Comparison of ENCODE assay signal across 24 cellular contexts in genomic region chr12:124718458-124718857, GRCh38.
"Had no signal": no experiment of that assay in that cellular context is flagged by ENCODE, and none has a peak within 500 bp of the region (broad histone marks: within the 10 kb centered on the region; RNA-seq: fewer than 3 reads in every experiment).

No MANE protein-coding gene starts in this region.

- H3K4me3 Mint-ChIP-seq: mesothelial cell of epicardium; naive B cell; natural killer cell; nephron progenitor cell; stimulated activated effector memory CD8-positive, alpha-beta T cell treated with anti-CD3 and anti-CD28 coated beads, Interleukin-12 subunit alpha, Interleukin-12 subunit beta, amount 100 ng/mL, for 72 hours; stimulated activated naive CD8-positive, alpha-beta T cell treated with anti-CD3 and anti-CD28 coated beads, Interleukin-15, Interleukin-2, amounts not matched to agents 100 ng/mL and 50 ng/mL, for 24 hours had no signal

- H3K27me3 ChIP-seq: hepatocyte, ovary, sigmoid colon, spleen, suprapubic skin, tibial artery, upper lobe of right lung had no signal

- H3K9me3 Mint-ChIP-seq: natural killer cell; stimulated activated effector memory CD8-positive, alpha-beta T cell treated with anti-CD3 and anti-CD28 coated beads, Interleukin-12 subunit alpha, Interleukin-12 subunit beta, amount 100 ng/mL, for 72 hours; stimulated activated naive CD8-positive, alpha-beta T cell treated with anti-CD3 and anti-CD28 coated beads, Interleukin-15, Interleukin-2, amounts not matched to agents 100 ng/mL and 50 ng/mL, for 24 hours had no signal

- H3K36me3 ChIP-seq: left ventricle myocardium inferior, ovary, sigmoid colon, spleen, suprapubic skin, thoracic aorta, tibial artery, upper lobe of right lung had no signal

- H3K4me3 ChIP-seq: hepatocyte, left ventricle myocardium inferior, lung, ovary, sigmoid colon, spleen, suprapubic skin, thoracic aorta, tibial artery, upper lobe of right lung had no signal

- H3K4me2 ChIP-seq: hepatocyte had no signal

- H3K9me3 ChIP-seq: left ventricle myocardium inferior, ovary, sigmoid colon, spleen, suprapubic skin, thoracic aorta, tibial artery, upper lobe of right lung had no signal

- H3K36me3 Mint-ChIP-seq: mesothelial cell of epicardium, naive B cell, natural killer cell had no signal

- H3K79me2 ChIP-seq: hepatocyte had no signal

- H3K27ac ChIP-seq: hepatocyte, left ventricle myocardium inferior, ovary, spleen, suprapubic skin, thoracic aorta, tibial artery, upper lobe of right lung had no signal

- FAIRE-seq: small intestine had no signal

- DNase-seq: islet precursor cell; left ventricle myocardium inferior; mesendoderm; naive B cell; natural killer cell; nephron progenitor cell; ovary; right cardiac atrium; sigmoid colon; small intestine; spleen; stimulated activated CD4-positive, alpha-beta T cell treated with anti-CD3 and anti-CD28 coated beads, Interleukin-4, amount 100 ng/mL, for 24 hours; stimulated activated naive CD4-positive, alpha-beta T cell; tibial artery; trophoblast cell; upper lobe of right lung had no signal

- ATAC-seq: natural killer cell; right cardiac atrium; stimulated activated effector memory CD8-positive, alpha-beta T cell treated with anti-CD3 and anti-CD28 coated beads, Interleukin-12 subunit alpha, Interleukin-12 subunit beta, amount 100 ng/mL, for 72 hours; upper lobe of right lung had no signal

- H3K27ac Mint-ChIP-seq: mesothelial cell of epicardium; naive B cell; natural killer cell; nephron progenitor cell; progenitor cell of endocrine pancreas; stimulated activated effector memory CD8-positive, alpha-beta T cell treated with anti-CD3 and anti-CD28 coated beads, Interleukin-12 subunit alpha, Interleukin-12 subunit beta, amount 100 ng/mL, for 72 hours; stimulated activated naive CD8-positive, alpha-beta T cell treated with anti-CD3 and anti-CD28 coated beads, Interleukin-15, Interleukin-2, amounts not matched to agents 100 ng/mL and 50 ng/mL, for 24 hours had no signal

- H2AFZ ChIP-seq: hepatocyte had no signal
